In genomic region chr7:96427143-96427542, GRCh38 we compare ENCODE assay signal across 1 cellular context.
TF ChIP-seq lines count a peak whose summit lies in the region.

No MANE protein-coding gene starts in this region.

TF ChIP-seq in GM23338, 12 proteins besides CTCF, POLR2A, EP300 and RAD21 (continued from another document):
- TF ChIP-seq REST (IDR thresholded peaks at IDR 0.05; ENCODE audit: unreplicated experiment) (no peak), ZNF462 (CRISPR knock-in tag; IDR thresholded peaks at IDR 0.05) (no peak), NANOG (IDR thresholded peaks at IDR 0.05; ENCODE audit: borderline replicate concordance) (no peak)
TF ChIP-seq in GM23338: peak in this region for 0.
